8 cellular contexts compared by ENCODE assay signal in genomic region chr15:40367673-40368611, GRCh38. TPM values are rescaled to one million over a fixed set of nuclear protein-coding genes. Genes with fewer than 3 reads are reported as not detected.
DNase-seq lines count a peak whose midpoint lies in the region; ATAC-seq and TF ChIP-seq lines count a peak whose summit lies in the region.

No MANE protein-coding gene starts in this region.

- peak overlapping the region; percentile 59; the same call in 1 of the 2 replicates for H3K27ac ChIP-seq in DND-41 (ENCODE audit: low read length)
- H3K27ac ChIP-seq in hepatocyte: no peak overlapping the region

- DNase-seq in DND-41 (peak; percentile 87), LNCaP clone FGC (ENCODE audit: low read depth) (peak; percentile 42), anterior cingulate cortex (lab: John Stamatoyannopoulos, UW) (peak in 49 of 58 donors; percentile 9 to 78 (median 48)), hepatocyte (ENCODE audit: low spot score) (peak; percentile 95), retinal pigment epithelial cell (ENCODE audit: low read depth) (peak; percentile 62), A172 (ENCODE audit: low spot score) (no peak)

- peak overlapping the region; percentile 67 for H3K9ac ChIP-seq in DND-41 (ENCODE audit: low read depth, low read length)

- 25% methylated on average over 81 of the region's 91 CpGs for WGBS in hepatocyte (ENCODE audit: low lambda C conversion rate, missing lambda C conversion rate)

- peak; percentile 92 for ATAC-seq in DND-41 (ENCODE audit: insufficient read depth, low read depth)
- ATAC-seq in GM21825 (IDR thresholded peaks at IDR 0.05; ENCODE audit: unreplicated experiment): peak; percentile 81

- H3K9me2 ChIP-seq in hepatocyte (replicated peaks; ENCODE audit: insufficient read depth): no peaks in the 10 kb centered on the region

- H3K27me3 Mint-ChIP-seq in T-helper 1 cell treated with Interleukin-12 subunit alpha and Interleukin-12 subunit beta and Interleukin-4 antibody, amounts not matched to agents 30 μg/mL and 1 μg/mL, for 36 hours (ENCODE audit: low read depth): peaks cover 9% of the 10 kb centered on the region

- peaks cover 13% of the 10 kb centered on the region for H3K4me1 Mint-ChIP-seq in T-helper 1 cell treated with Interleukin-12 subunit alpha and Interleukin-12 subunit beta and Interleukin-4 antibody, amounts not matched to agents 30 μg/mL and 1 μg/mL, for 36 hours (ENCODE audit: low read depth)

- H3K4me3 Mint-ChIP-seq in T-helper 1 cell treated with Interleukin-12 subunit alpha and Interleukin-12 subunit beta and Interleukin-4 antibody, amounts not matched to agents 30 μg/mL and 1 μg/mL, for 36 hours: peak overlapping the region; percentile 71

- H3K4me3 ChIP-seq in DND-41 (ENCODE audit: low read depth in 1 of 2, low read length in 2 of 2): peak overlapping the region; percentile 29 to 74; a peak in 3 of 4 replicates
- H3K4me3 ChIP-seq in LNCaP clone FGC (ENCODE audit: low read depth, low read length): no peak overlapping the region
- no peak overlapping the region for H3K4me3 ChIP-seq in hepatocyte
- peak overlapping the region; percentile 24 for H3K4me3 ChIP-seq in retinal pigment epithelial cell (ENCODE audit: low read length)

- H3K4me1 ChIP-seq in DND-41 (ENCODE audit: insufficient read depth, low read length) (peaks cover 18% of the 10 kb centered on the region), hepatocyte (ENCODE audit: insufficient read depth) (peaks cover 6% of the 10 kb centered on the region)

- H3K9me3 ChIP-seq in DND-41 (ENCODE audit: insufficient read depth, low read length, severe bottlenecking): no peaks in the 10 kb centered on the region
- H3K9me3 ChIP-seq in hepatocyte (ENCODE audit: low read depth): no peaks in the 10 kb centered on the region

- no peaks in the 10 kb centered on the region for H3K36me3 Mint-ChIP-seq in T-helper 1 cell treated with Interleukin-12 subunit alpha and Interleukin-12 subunit beta and Interleukin-4 antibody, amounts not matched to agents 30 μg/mL and 1 μg/mL, for 36 hours (ENCODE audit: low read depth)

- peak; percentile 83 for TF ChIP-seq CTCF in DND-41 (IDR thresholded peaks at IDR 0.05; ENCODE audit: borderline replicate concordance, extremely low read depth, low read length, poor library complexity, severe bottlenecking)
- TF ChIP-seq CTCF in LNCaP clone FGC (IDR thresholded peaks at IDR 0.05; ENCODE audit: control insufficient read depth, extremely low read depth, insufficient read depth): peak; percentile 45
- TF ChIP-seq CTCF in hepatocyte (IDR thresholded peaks at IDR 0.05; ENCODE audit: poor library complexity): peak; percentile 79
- peak; percentile 64 for TF ChIP-seq CTCF in retinal pigment epithelial cell (conservative IDR thresholded peaks at IDR 0.05; ENCODE audit: low read depth, low read length)

- H3K9me3 Mint-ChIP-seq in T-helper 1 cell treated with Interleukin-12 subunit alpha and Interleukin-12 subunit beta and Interleukin-4 antibody, amounts not matched to agents 30 μg/mL and 1 μg/mL, for 36 hours: no peaks in the 10 kb centered on the region

- H3K27me3 ChIP-seq in DND-41 (ENCODE audit: insufficient read depth, low read length, poor library complexity): no peaks in the 10 kb centered on the region
- no peaks in the 10 kb centered on the region for H3K27me3 ChIP-seq in hepatocyte

- H3K4me2 ChIP-seq in DND-41 (ENCODE audit: insufficient read depth, low read length) (peak overlapping the region; percentile 100), hepatocyte (peak overlapping the region; percentile 87)

- H4K20me1 ChIP-seq in DND-41 (ENCODE audit: insufficient read depth, low read length) (no peaks in the 10 kb centered on the region), hepatocyte (ENCODE audit: insufficient read depth, poor library complexity, severe bottlenecking) (no peaks in the 10 kb centered on the region)

- H3K27ac Mint-ChIP-seq in T-helper 1 cell treated with Interleukin-12 subunit alpha and Interleukin-12 subunit beta and Interleukin-4 antibody, amounts not matched to agents 30 μg/mL and 1 μg/mL, for 36 hours: peak overlapping the region; percentile 59

- H3K36me3 ChIP-seq in DND-41 (ENCODE audit: insufficient read depth, low read length) (no peaks in the 10 kb centered on the region), hepatocyte (replicated peaks; ENCODE audit: insufficient read depth, low read depth) (no peaks in the 10 kb centered on the region)

- H3K79me2 ChIP-seq in DND-41 (ENCODE audit: insufficient read depth, low read length) (no peaks in the 10 kb centered on the region), hepatocyte (no peaks in the 10 kb centered on the region)

- H2AFZ ChIP-seq in DND-41 (ENCODE audit: low read depth, low read length): peak overlapping the region; percentile 97
- H2AFZ ChIP-seq in hepatocyte: peak overlapping the region; percentile 78

RNA-seq across cellular contexts. Expression of gene DISP2, which starts 9.9 kb away (rescaled TPM):
- 0.12 and 1.0 TPM in 2 replicates for total RNA-seq in hepatocyte
- 0.93 and 1.5 TPM in 2 replicates for polyA plus RNA-seq in hepatocyte
- 0.19 and 0.36 TPM in 2 replicates for total RNA-seq in A172 (2014; rRNA removed; shearing (Covaris generic))

RNA-seq across cellular contexts. Expression of gene KNSTRN, which starts 14.6 kb away (rescaled TPM):
- total RNA-seq in hepatocyte: 22.9 and 24.0 TPM in 2 replicates
- 14.0 and 14.9 TPM in 2 replicates for polyA plus RNA-seq in hepatocyte
- total RNA-seq in A172 (2014; rRNA removed; shearing (Covaris generic)): 117 and 130 TPM in 2 replicates

RNA-seq across cellular contexts. Expression of gene PHGR1, which starts 17.1 kb away (rescaled TPM):
- total RNA-seq in hepatocyte: 49.8 and 76.1 TPM in 2 replicates
- polyA plus RNA-seq in hepatocyte: 207 and 222 TPM in 2 replicates
- not detected in 2 replicates for total RNA-seq in A172 (2014; rRNA removed; shearing (Covaris generic))

RNA-seq across cellular contexts. Expression of gene CCDC9B, which starts 27.2 kb away (rescaled TPM):
- total RNA-seq in hepatocyte: 1.8 and 4.0 TPM in 2 replicates
- 5.3 and 7.6 TPM in 2 replicates for polyA plus RNA-seq in hepatocyte
- total RNA-seq in A172 (2014; rRNA removed; shearing (Covaris generic)): 4.4 and 12.1 TPM in 2 replicates

RNA-seq across cellular contexts. Expression of gene IVD, which starts 37.7 kb away (rescaled TPM):
- 27.1 and 31.5 TPM in 2 replicates for total RNA-seq in hepatocyte
- 56.6 and 71.6 TPM in 2 replicates for polyA plus RNA-seq in hepatocyte
- total RNA-seq in A172 (2014; rRNA removed; shearing (Covaris generic)): 10.8 and 20.7 TPM in 2 replicates

Comparison
In these comparisons a context has a peak if more than half of its experiments do, and no peak if none do; other contexts are left out.
1. H3K4me3 ChIP-seq: peak in DND-41 (2 of 2) and retinal pigment epithelial cell (single experiment); none in LNCaP clone FGC (single experiment) and hepatocyte (single experiment).
2. RNA of gene PHGR1, which starts 17.1 kb away (total RNA-seq): 49.8 to 76.1 TPM in hepatocyte; not detected in A172; every median in the first group is over 10 times any median in the second.
3. Peak in every context shown above with its lines, with median percentiles within 50 percentile points of each other: CTCF ChIP-seq.